1 cellular context compared by ENCODE assay signal in the genomic region with DNA sequence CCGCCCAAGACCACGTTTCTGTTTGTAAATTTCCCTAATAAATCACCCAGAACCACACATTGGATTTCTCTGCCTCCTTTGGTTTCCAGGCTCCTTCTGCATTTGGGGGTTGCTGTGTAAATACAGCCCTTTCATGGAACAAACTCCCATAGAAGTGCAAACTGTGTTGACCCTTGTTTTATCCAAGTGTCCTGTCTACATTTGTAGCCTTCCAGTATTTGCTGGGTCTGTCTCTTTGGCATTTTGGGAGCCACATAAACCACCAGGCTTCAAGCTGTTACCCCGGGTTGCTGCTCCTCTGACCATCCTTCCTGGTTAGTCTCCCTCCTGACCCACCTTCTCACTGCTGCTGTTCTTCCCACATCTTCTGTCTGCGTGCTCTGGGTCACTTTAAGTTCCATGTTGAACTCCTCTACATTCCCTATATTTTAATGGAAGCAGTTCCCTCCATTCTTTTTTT.
TF ChIP-seq lines count a peak whose summit lies in the region.

No MANE protein-coding gene starts in this region.

TF ChIP-seq in WTC11, 78 proteins besides CTCF, POLR2A, EP300 and RAD21 (continued from another document):
- TF ChIP-seq, protein P1, sequence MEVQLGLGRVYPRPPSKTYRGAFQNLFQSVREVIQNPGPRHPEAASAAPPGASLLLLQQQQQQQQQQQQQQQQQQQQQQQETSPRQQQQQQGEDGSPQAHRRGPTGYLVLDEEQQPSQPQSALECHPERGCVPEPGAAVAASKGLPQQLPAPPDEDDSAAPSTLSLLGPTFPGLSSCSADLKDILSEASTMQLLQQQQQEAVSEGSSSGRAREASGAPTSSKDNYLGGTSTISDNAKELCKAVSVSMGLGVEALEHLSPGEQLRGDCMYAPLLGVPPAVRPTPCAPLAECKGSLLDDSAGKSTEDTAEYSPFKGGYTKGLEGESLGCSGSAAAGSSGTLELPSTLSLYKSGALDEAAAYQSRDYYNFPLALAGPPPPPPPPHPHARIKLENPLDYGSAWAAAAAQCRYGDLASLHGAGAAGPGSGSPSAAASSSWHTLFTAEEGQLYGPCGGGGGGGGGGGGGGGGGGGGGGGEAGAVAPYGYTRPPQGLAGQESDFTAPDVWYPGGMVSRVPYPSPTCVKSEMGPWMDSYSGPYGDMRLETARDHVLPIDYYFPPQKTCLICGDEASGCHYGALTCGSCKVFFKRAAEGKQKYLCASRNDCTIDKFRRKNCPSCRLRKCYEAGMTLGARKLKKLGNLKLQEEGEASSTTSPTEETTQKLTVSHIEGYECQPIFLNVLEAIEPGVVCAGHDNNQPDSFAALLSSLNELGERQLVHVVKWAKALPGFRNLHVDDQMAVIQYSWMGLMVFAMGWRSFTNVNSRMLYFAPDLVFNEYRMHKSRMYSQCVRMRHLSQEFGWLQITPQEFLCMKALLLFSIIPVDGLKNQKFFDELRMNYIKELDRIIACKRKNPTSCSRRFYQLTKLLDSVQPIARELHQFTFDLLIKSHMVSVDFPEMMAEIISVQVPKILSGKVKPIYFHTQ (CRISPR knock-in tag; IDR thresholded peaks at IDR 0.05) = no peak
- TF ChIP-seq SMAD4 (CRISPR knock-in tag; IDR thresholded peaks at IDR 0.05) = no peak
- TF ChIP-seq, protein P2, sequence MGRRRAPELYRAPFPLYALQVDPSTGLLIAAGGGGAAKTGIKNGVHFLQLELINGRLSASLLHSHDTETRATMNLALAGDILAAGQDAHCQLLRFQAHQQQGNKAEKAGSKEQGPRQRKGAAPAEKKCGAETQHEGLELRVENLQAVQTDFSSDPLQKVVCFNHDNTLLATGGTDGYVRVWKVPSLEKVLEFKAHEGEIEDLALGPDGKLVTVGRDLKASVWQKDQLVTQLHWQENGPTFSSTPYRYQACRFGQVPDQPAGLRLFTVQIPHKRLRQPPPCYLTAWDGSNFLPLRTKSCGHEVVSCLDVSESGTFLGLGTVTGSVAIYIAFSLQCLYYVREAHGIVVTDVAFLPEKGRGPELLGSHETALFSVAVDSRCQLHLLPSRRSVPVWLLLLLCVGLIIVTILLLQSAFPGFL (CRISPR knock-in tag; IDR thresholded peaks at IDR 0.05; ENCODE audit: borderline replicate concordance) = no peak
- TF ChIP-seq TP53 (CRISPR knock-in tag; IDR thresholded peaks at IDR 0.05) = no peak
- no peak for TF ChIP-seq NFATC4 (CRISPR knock-in tag; IDR thresholded peaks at IDR 0.05)
- TF ChIP-seq ZNF232 (CRISPR knock-in tag; IDR thresholded peaks at IDR 0.05) = no peak
- TF ChIP-seq CBFB (CRISPR knock-in tag; IDR thresholded peaks at IDR 0.05; ENCODE audit: low read depth) = no peak
- TF ChIP-seq EMX1 (CRISPR knock-in tag; IDR thresholded peaks at IDR 0.05) = no peak
- no peak for TF ChIP-seq TCF7 (CRISPR knock-in tag; IDR thresholded peaks at IDR 0.05; ENCODE audit: low read depth)
- TF ChIP-seq, protein P3, sequence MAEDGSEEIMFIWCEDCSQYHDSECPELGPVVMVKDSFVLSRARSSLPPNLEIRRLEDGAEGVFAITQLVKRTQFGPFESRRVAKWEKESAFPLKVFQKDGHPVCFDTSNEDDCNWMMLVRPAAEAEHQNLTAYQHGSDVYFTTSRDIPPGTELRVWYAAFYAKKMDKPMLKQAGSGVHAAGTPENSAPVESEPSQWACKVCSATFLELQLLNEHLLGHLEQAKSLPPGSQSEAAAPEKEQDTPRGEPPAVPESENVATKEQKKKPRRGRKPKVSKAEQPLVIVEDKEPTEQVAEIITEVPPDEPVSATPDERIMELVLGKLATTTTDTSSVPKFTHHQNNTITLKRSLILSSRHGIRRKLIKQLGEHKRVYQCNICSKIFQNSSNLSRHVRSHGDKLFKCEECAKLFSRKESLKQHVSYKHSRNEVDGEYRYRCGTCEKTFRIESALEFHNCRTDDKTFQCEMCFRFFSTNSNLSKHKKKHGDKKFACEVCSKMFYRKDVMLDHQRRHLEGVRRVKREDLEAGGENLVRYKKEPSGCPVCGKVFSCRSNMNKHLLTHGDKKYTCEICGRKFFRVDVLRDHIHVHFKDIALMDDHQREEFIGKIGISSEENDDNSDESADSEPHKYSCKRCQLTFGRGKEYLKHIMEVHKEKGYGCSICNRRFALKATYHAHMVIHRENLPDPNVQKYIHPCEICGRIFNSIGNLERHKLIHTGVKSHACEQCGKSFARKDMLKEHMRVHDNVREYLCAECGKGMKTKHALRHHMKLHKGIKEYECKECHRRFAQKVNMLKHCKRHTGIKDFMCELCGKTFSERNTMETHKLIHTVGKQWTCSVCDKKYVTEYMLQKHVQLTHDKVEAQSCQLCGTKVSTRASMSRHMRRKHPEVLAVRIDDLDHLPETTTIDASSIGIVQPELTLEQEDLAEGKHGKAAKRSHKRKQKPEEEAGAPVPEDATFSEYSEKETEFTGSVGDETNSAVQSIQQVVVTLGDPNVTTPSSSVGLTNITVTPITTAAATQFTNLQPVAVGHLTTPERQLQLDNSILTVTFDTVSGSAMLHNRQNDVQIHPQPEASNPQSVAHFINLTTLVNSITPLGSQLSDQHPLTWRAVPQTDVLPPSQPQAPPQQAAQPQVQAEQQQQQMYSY (CRISPR knock-in tag; IDR thresholded peaks at IDR 0.05) = no peak
- TF ChIP-seq, protein P4, sequence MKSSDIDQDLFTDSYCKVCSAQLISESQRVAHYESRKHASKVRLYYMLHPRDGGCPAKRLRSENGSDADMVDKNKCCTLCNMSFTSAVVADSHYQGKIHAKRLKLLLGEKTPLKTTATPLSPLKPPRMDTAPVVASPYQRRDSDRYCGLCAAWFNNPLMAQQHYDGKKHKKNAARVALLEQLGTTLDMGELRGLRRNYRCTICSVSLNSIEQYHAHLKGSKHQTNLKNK (CRISPR knock-in tag; IDR thresholded peaks at IDR 0.05) = no peak
- TF ChIP-seq, protein P5, sequence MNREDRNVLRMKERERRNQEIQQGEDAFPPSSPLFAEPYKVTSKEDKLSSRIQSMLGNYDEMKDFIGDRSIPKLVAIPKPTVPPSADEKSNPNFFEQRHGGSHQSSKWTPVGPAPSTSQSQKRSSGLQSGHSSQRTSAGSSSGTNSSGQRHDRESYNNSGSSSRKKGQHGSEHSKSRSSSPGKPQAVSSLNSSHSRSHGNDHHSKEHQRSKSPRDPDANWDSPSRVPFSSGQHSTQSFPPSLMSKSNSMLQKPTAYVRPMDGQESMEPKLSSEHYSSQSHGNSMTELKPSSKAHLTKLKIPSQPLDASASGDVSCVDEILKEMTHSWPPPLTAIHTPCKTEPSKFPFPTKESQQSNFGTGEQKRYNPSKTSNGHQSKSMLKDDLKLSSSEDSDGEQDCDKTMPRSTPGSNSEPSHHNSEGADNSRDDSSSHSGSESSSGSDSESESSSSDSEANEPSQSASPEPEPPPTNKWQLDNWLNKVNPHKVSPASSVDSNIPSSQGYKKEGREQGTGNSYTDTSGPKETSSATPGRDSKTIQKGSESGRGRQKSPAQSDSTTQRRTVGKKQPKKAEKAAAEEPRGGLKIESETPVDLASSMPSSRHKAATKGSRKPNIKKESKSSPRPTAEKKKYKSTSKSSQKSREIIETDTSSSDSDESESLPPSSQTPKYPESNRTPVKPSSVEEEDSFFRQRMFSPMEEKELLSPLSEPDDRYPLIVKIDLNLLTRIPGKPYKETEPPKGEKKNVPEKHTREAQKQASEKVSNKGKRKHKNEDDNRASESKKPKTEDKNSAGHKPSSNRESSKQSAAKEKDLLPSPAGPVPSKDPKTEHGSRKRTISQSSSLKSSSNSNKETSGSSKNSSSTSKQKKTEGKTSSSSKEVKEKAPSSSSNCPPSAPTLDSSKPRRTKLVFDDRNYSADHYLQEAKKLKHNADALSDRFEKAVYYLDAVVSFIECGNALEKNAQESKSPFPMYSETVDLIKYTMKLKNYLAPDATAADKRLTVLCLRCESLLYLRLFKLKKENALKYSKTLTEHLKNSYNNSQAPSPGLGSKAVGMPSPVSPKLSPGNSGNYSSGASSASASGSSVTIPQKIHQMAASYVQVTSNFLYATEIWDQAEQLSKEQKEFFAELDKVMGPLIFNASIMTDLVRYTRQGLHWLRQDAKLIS (CRISPR knock-in tag; IDR thresholded peaks at IDR 0.05; ENCODE audit: borderline replicate concordance) = no peak
